1 cellular context compared by ENCODE assay signal in genomic region chr1:52554267-52554640, GRCh38.
A peak's percentile ranks its signal among the peaks of the same experiment; 100 is the strongest.
TF ChIP-seq lines count a peak whose summit lies in the region.

No MANE protein-coding gene starts in this region.

TF ChIP-seq in HepG2, 621 proteins besides CTCF, POLR2A, EP300 and RAD21:
- no peak for TF ChIP-seq TIGD3 (CRISPR knock-in tag; IDR thresholded peaks at IDR 0.05; ENCODE audit: borderline replicate concordance)
- TF ChIP-seq ZBED4 (CRISPR knock-in tag; IDR thresholded peaks at IDR 0.05; ENCODE audit: borderline replicate concordance), result 0 out of 2 replicates have a peak, but pooled peaks have one; percentile 2
- no peak for TF ChIP-seq CREB3 (CRISPR knock-in tag; IDR thresholded peaks at IDR 0.05)
- TF ChIP-seq ZNF430 (CRISPR knock-in tag; IDR thresholded peaks at IDR 0.05), result no peak
- 0 out of 2 replicates have a peak, but pooled peaks have one; percentile 15 for TF ChIP-seq ARID2 (CRISPR knock-in tag; IDR thresholded peaks at IDR 0.05; ENCODE audit: borderline replicate concordance)
